Comparison of ENCODE assay signal across 10 cellular contexts in genomic region chr7:94375167-94375566, GRCh38. TPM values are rescaled to one million over a fixed set of nuclear protein-coding genes. Genes with fewer than 3 reads are reported as not detected.
A peak's percentile ranks its signal among the peaks of the same experiment; 100 is the strongest.
DNase-seq lines count a peak whose midpoint lies in the region; ATAC-seq and TF ChIP-seq lines count a peak whose summit lies in the region.
"Had no signal": no experiment of that assay in that cellular context is flagged by ENCODE, and none has a peak within 500 bp of the region (broad histone marks: within the 10 kb centered on the region; RNA-seq: fewer than 3 reads in every experiment).

No MANE protein-coding gene starts in this region.

- intact Hi-C loops in colonic mucosa (cut with DNase I), result no loop called here

- no peaks in the 10 kb centered on the region for H3K27me3 ChIP-seq in HUES48 (ENCODE audit: control insufficient read depth, insufficient read depth, low read length)
- H3K27me3 ChIP-seq in colonic mucosa, result no peaks in the 10 kb centered on the region
- peaks cover 0 to 6% (median 0%) of the 10 kb centered on the region in 5 donors for H3K27me3 ChIP-seq in subcutaneous abdominal adipose tissue (ENCODE audit: control insufficient read depth in 5 of 5, insufficient read depth in 4 of 5, low read length in 5 of 5)

- DNase-seq in colonic mucosa (no peak), left lobe of liver (ENCODE audit: low spot score) (no peak), GF-D8 (lab: John Stamatoyannopoulos, UW) (no peak)
- DNase-seq in stimulated activated CD4-positive, alpha-beta T cell treated with anti-CD3 and anti-CD28 coated beads, Interleukin-12 subunit alpha, Interleukin-12 subunit beta, amount 100 ng/mL, for 4 hours, result no peak
- DNase-seq: activated CD4-positive, alpha-beta memory T cell treated with anti-CD3 and anti-CD28 coated beads, Interleukin-2, amount 10 ng/mL, durations not matched to agents 7 days and 5 days; Kasumi-1 had no signal

- TF ChIP-seq CTCF in colonic mucosa (IDR thresholded peaks at IDR 0.05), result no peak

- peak; percentile 63 for ATAC-seq in left lobe of liver
- ATAC-seq in GM21529 (IDR thresholded peaks at IDR 0.05; ENCODE audit: unreplicated experiment), result no peak
- no peak for ATAC-seq in GM19328 (IDR thresholded peaks at IDR 0.05; ENCODE audit: unreplicated experiment)

- H3K9ac ChIP-seq in HUES48 (ENCODE audit: low read depth, low read length) (peak overlapping the region; percentile 55; the same call in 1 of the 2 replicates), colonic mucosa (ENCODE audit: low read depth in 2 of 2, low read length in 2 of 2) (peak overlapping the region in 1 of 2 donors; percentile 35), subcutaneous abdominal adipose tissue (ENCODE audit: low read length in 5 of 5) (peak overlapping the region in 1 of 5 donors; percentile 28)

- H3K9me3 ChIP-seq in HUES48 (ENCODE audit: control insufficient read depth, insufficient read depth, low read length), result no peaks in the 10 kb centered on the region
- no peaks in the 10 kb centered on the region for H3K9me3 ChIP-seq in colonic mucosa
- no peaks in the 10 kb centered on the region for H3K9me3 ChIP-seq in subcutaneous abdominal adipose tissue (ENCODE audit: control insufficient read depth in 5 of 5, low read length in 5 of 5)

- H3K27ac ChIP-seq in HUES48 (ENCODE audit: low read depth, low read length), result peak overlapping the region; percentile 82
- H3K27ac ChIP-seq in colonic mucosa, result peak overlapping the region; percentile 79
- peak overlapping the region; percentile 58 for H3K27ac ChIP-seq in subcutaneous abdominal adipose tissue (ENCODE audit: low read depth, low read length)

- H3K4me3 ChIP-seq in HUES48 (ENCODE audit: low read depth, low read length) (peak overlapping the region; percentile 50), colonic mucosa (no peak overlapping the region), subcutaneous abdominal adipose tissue (ENCODE audit: low read depth in 1 of 5, low read length in 5 of 5) (peak overlapping the region in 3 of 5 donors; percentile 0 to 59 (median 30))

- H3K36me3 ChIP-seq in HUES48 (ENCODE audit: control insufficient read depth, insufficient read depth, low read length) (no peaks in the 10 kb centered on the region), colonic mucosa (no peaks in the 10 kb centered on the region), subcutaneous abdominal adipose tissue (ENCODE audit: control insufficient read depth in 5 of 5, insufficient read depth in 5 of 5, low read length in 5 of 5) (no peaks in the 10 kb centered on the region)

- H3K4me1 ChIP-seq in HUES48 (ENCODE audit: control insufficient read depth, insufficient read depth, low read length) (peaks cover 22% of the 10 kb centered on the region), colonic mucosa (no peaks in the 10 kb centered on the region), subcutaneous abdominal adipose tissue (ENCODE audit: control insufficient read depth in 5 of 5, insufficient read depth in 5 of 5, low read length in 5 of 5) (peaks cover 0 to 5% (median 4%) of the 10 kb centered on the region in 5 donors)

RNA-seq across cellular contexts. Expression of gene COL1A2, which starts 19.5 kb away (rescaled TPM):
- total RNA-seq in colonic mucosa (100 to 1,000 TPM in 1 of 2 donors, 10 to 100 TPM in 1; 55.6 to 131 TPM), left lobe of liver (11.8 TPM)
